Comparison of ENCODE assay signal across 8 cellular contexts in genomic region chr20:35702051-35702823, GRCh38. TPM values are rescaled to one million over a fixed set of nuclear protein-coding genes. Genes with fewer than 3 reads are reported as not detected.
DNase-seq lines count a peak whose midpoint lies in the region; ATAC-seq and TF ChIP-seq lines count a peak whose summit lies in the region.

No MANE protein-coding gene starts in this region.

- H3K27me3 ChIP-seq in CD4-positive, alpha-beta T cell (ENCODE audit: control insufficient read depth, insufficient read depth, low read length), result no peaks in the 10 kb centered on the region

- TF ChIP-seq CTCF in CD4-positive, alpha-beta T cell (IDR thresholded peaks at IDR 0.05), result no peak
- TF ChIP-seq CTCF in HFFc6 (IDR thresholded peaks at IDR 0.05), result no peak

- H3K27ac Mint-ChIP-seq in CD4-positive, alpha-beta T cell, result peak overlapping the region; percentile 84
- H3K27ac Mint-ChIP-seq in HFFc6 (peak overlapping the region; percentile 99), naive B cell (peak overlapping the region in 4 of 6 donors; percentile 49 to 89 (median 80))
- H3K27ac Mint-ChIP-seq in activated naive CD8-positive, alpha-beta T cell, result peak overlapping the region; percentile 81

- peak overlapping the region; percentile 81 for H3K4me3 Mint-ChIP-seq in CD4-positive, alpha-beta T cell
- peak overlapping the region; percentile 44 for H3K4me3 Mint-ChIP-seq in HFFc6
- no peak overlapping the region for H3K4me3 Mint-ChIP-seq in activated naive CD8-positive, alpha-beta T cell
- H3K4me3 Mint-ChIP-seq in naive B cell, result peak overlapping the region in 3 of 8 donors; percentile 51 to 90 (median 60)

- intact Hi-C loops in CD4-positive, alpha-beta T cell (cut with DNase I, micrococcal nuclease), result loop anchor here (2.0 to 5.0 kb wide), 3 partner anchors 35 to 180 kb away; no protein-coding TSS in a partner anchor

- CTCF ChIA-PET in CD4-positive, alpha-beta T cell (lab: Charles Lee), result no interaction called here

- DNase-seq in CD4-positive, alpha-beta T cell, result no peak
- DNase-seq in HFFc6, result peak; percentile 63
- no peak for DNase-seq in naive B cell
- no peak for DNase-seq in middle frontal gyrus (ENCODE audit: extremely low spot score, low spot score)
- DNase-seq in stimulated activated CD4-positive, alpha-beta T cell treated with anti-CD3 and anti-CD28 coated beads, Interleukin-2, amount 100 ng/mL, for 24 hours, result no peak

- H3K9me3 ChIP-seq in CD4-positive, alpha-beta T cell (ENCODE audit: control insufficient read depth, low read length), result no peaks in the 10 kb centered on the region

- POLR2A ChIA-PET in CD4-positive, alpha-beta T cell (lab: Charles Lee), result interaction anchor here (0.6 to 7.8 kb wide), 12 partner anchors 21 to 88 kb away, joined by 3 to 125 read pairs (median 6); partner anchors contain the start of genes CPNE1, RBM12, RBM39 and SPAG4

- no peaks in the 10 kb centered on the region for H3K27me3 Mint-ChIP-seq in CD4-positive, alpha-beta T cell
- H3K27me3 Mint-ChIP-seq in HFFc6 (ENCODE audit: insufficient read depth) (peaks cover 35% of the 10 kb centered on the region), naive B cell (no peaks in the 10 kb centered on the region)
- no peaks in the 10 kb centered on the region for H3K27me3 Mint-ChIP-seq in activated naive CD8-positive, alpha-beta T cell

- H3K27ac ChIP-seq in CD4-positive, alpha-beta T cell (ENCODE audit: low read depth, low read length), result no peak overlapping the region

- H3K4me1 Mint-ChIP-seq in CD4-positive, alpha-beta T cell (ENCODE audit: low read depth), result peaks cover 54% of the 10 kb centered on the region
- H3K4me1 Mint-ChIP-seq in HFFc6 (ENCODE audit: low read depth), result peaks cover 75% of the 10 kb centered on the region
- peaks cover 36% of the 10 kb centered on the region for H3K4me1 Mint-ChIP-seq in activated naive CD8-positive, alpha-beta T cell (ENCODE audit: low read depth)
- peaks cover 17 to 29% (median 22%) of the 10 kb centered on the region in 3 donors for H3K4me1 Mint-ChIP-seq in naive B cell

- H3K36me3 Mint-ChIP-seq in CD4-positive, alpha-beta T cell (ENCODE audit: low read depth), result peaks cover 89% of the 10 kb centered on the region
- H3K36me3 Mint-ChIP-seq in HFFc6 (ENCODE audit: low read depth) (peaks cover 67% of the 10 kb centered on the region), naive B cell (peaks cover 16 to 19% of the 10 kb centered on the region in 2 donors)
- H3K36me3 Mint-ChIP-seq in activated naive CD8-positive, alpha-beta T cell, result peaks cover 7% of the 10 kb centered on the region

- ATAC-seq in CD4-positive, alpha-beta T cell (ENCODE audit: poor library complexity), result no peak
- ATAC-seq in naive B cell (ENCODE audit: low read depth in 2 of 2), result no peak
- ATAC-seq in GM18517 (IDR thresholded peaks at IDR 0.05; ENCODE audit: unreplicated experiment), result no peak
- ATAC-seq in HG02973 (IDR thresholded peaks at IDR 0.05; ENCODE audit: unreplicated experiment), result no peak

- H3K9me3 Mint-ChIP-seq in CD4-positive, alpha-beta T cell, result no peaks in the 10 kb centered on the region
- H3K9me3 Mint-ChIP-seq in HFFc6 (peaks cover 4% of the 10 kb centered on the region; the same call in 1 of the 2 replicates), naive B cell (no peaks in the 10 kb centered on the region)
- no peaks in the 10 kb centered on the region for H3K9me3 Mint-ChIP-seq in activated naive CD8-positive, alpha-beta T cell (ENCODE audit: low read depth)

RNA-seq across cellular contexts. Expression of gene ROMO1, which starts 3.0 kb away (rescaled TPM):
- 10 to 100 TPM; 32.9 to 35.8 TPM for total RNA-seq in CD4-positive, alpha-beta T cell
- total RNA-seq in HFFc6 (2021; fragmentation: NEBNext Ultra II Directional; extraction: Animal tissue kit (Norgen Biotek cat#: 25700)), result 100 to 1,000 TPM; 158 to 236 (median 195) TPM
- 100 to 1,000 TPM; 256 to 337 (median 292) TPM for polyA plus RNA-seq in naive B cell (ENCODE audit: low read depth in 6 of 6)

RNA-seq across cellular contexts. Expression of gene NFS1, which starts 3.1 kb away (rescaled TPM):
- 10 to 100 TPM; 10.6 to 11.5 TPM for total RNA-seq in CD4-positive, alpha-beta T cell
- total RNA-seq in HFFc6 (2021; fragmentation: NEBNext Ultra II Directional; extraction: Animal tissue kit (Norgen Biotek cat#: 25700)), result 10 to 100 TPM; 28.6 to 40.6 (median 34.6) TPM
- 10 to 100 TPM in 5 of 6 donors, 1 to 10 TPM in 1; 7.8 to 23.1 (median 13.3) TPM for polyA plus RNA-seq in naive B cell (ENCODE audit: low read depth in 6 of 6)

RNA-seq across cellular contexts. Expression of gene CPNE1, which starts 37.5 kb away (rescaled TPM):
- total RNA-seq in CD4-positive, alpha-beta T cell, result 100 to 1,000 TPM; 146 to 153 TPM
- 100 to 1,000 TPM; 200 to 230 (median 213) TPM for total RNA-seq in HFFc6 (2021; fragmentation: NEBNext Ultra II Directional; extraction: Animal tissue kit (Norgen Biotek cat#: 25700))
- polyA plus RNA-seq in naive B cell (ENCODE audit: low read depth in 6 of 6), result 100 to 1,000 TPM; 178 to 542 (median 337) TPM

RNA-seq across cellular contexts. Expression of gene RBM12, which starts 37.5 kb away (rescaled TPM):
- total RNA-seq in CD4-positive, alpha-beta T cell, result 10 to 100 TPM; 91.7 to 95.2 TPM
- 10 to 100 TPM; 61.5 to 85.3 (median 78.7) TPM for total RNA-seq in HFFc6 (2021; fragmentation: NEBNext Ultra II Directional; extraction: Animal tissue kit (Norgen Biotek cat#: 25700))
- polyA plus RNA-seq in naive B cell (ENCODE audit: low read depth in 6 of 6), result 10 to 100 TPM; 39.4 to 58.8 (median 51.6) TPM

RNA-seq across cellular contexts. Expression of gene RBM39, which starts 39.8 kb away (rescaled TPM):
- 1,000 to 10,000 TPM; 1,057 to 1,091 TPM for total RNA-seq in CD4-positive, alpha-beta T cell
- total RNA-seq in HFFc6 (2021; fragmentation: NEBNext Ultra II Directional; extraction: Animal tissue kit (Norgen Biotek cat#: 25700)), result 100 to 1,000 TPM; 162 to 198 (median 185) TPM
- polyA plus RNA-seq in naive B cell (ENCODE audit: low read depth in 6 of 6), result 100 to 1,000 TPM in 5 of 6 donors, 10 to 100 TPM in 1; 85.4 to 213 (median 173) TPM

Comparison
In these comparisons a context has a peak if more than half of its experiments do, and no peak if none do; other contexts are left out.
1. RNA of gene ROMO1, which starts 3.0 kb away (total RNA-seq): 158 to 236 TPM in HFFc6; 32.9 to 35.8 TPM in CD4-positive, alpha-beta T cell; every median in the first group is over 4 times any median in the second.
2. Peak in every context shown above with its lines, with median percentiles within 50 percentile points of each other: H3K27ac Mint-ChIP-seq.